In genomic region chr9:92292338-92293074, GRCh38 we compare ENCODE assay signal across 8 cellular contexts.
DNase-seq lines count a peak whose midpoint lies in the region; ATAC-seq and TF ChIP-seq lines count a peak whose summit lies in the region.

No MANE protein-coding gene starts in this region.

- DNase-seq in ELF-1 (ENCODE audit: low read depth, low spot score) (peak; percentile 24), MV-4-11 (lab: John Stamatoyannopoulos, UW) (peak; percentile 22), nephron progenitor cell (peak; percentile 50), NCI-H1436 (lab: John Stamatoyannopoulos, UW) (no peak)

- no peak overlapping the region for H3K27ac ChIP-seq in duodenal mucosa (ENCODE audit: low read depth, low read length)

- peaks cover 45% of the 10 kb centered on the region for H3K36me3 Mint-ChIP-seq in nephron progenitor cell (ENCODE audit: low read depth)

- H3K4me1 ChIP-seq in duodenal mucosa (ENCODE audit: control insufficient read depth in 1 of 2, insufficient read depth in 2 of 2, low read length in 2 of 2), result peaks cover 20 to 21% of the 10 kb centered on the region in 2 donors

- no peak for TF ChIP-seq CTCF in nephron progenitor cell (IDR thresholded peaks at IDR 0.05)

- peaks cover 11% of the 10 kb centered on the region for H3K9me3 Mint-ChIP-seq in nephron progenitor cell

- peaks cover 6 to 16% of the 10 kb centered on the region in 2 donors for H3K36me3 ChIP-seq in duodenal mucosa (ENCODE audit: control insufficient read depth in 1 of 2, insufficient read depth in 2 of 2, low read length in 2 of 2)

- H3K4me3 ChIP-seq in duodenal mucosa (ENCODE audit: low read depth in 1 of 2, low read length in 2 of 2), result peak overlapping the region; percentile 93 to 96

- peaks cover 57% of the 10 kb centered on the region for H3K4me1 Mint-ChIP-seq in nephron progenitor cell

- H3K27me3 Mint-ChIP-seq in nephron progenitor cell (ENCODE audit: low read depth, poor library complexity), result no peaks in the 10 kb centered on the region

- H3K4me3 Mint-ChIP-seq in nephron progenitor cell, result peak overlapping the region; percentile 92

- H3K9me3 ChIP-seq in duodenal mucosa (ENCODE audit: control insufficient read depth in 1 of 2, low read length in 2 of 2), result no peaks in the 10 kb centered on the region

- peak overlapping the region; percentile 72 to 83 for H3K9ac ChIP-seq in duodenal mucosa (ENCODE audit: low read depth in 1 of 2, low read length in 2 of 2)

- ATAC-seq in GM19023 (IDR thresholded peaks at IDR 0.05; ENCODE audit: unreplicated experiment) (no peak), HG03108 (IDR thresholded peaks at IDR 0.05; ENCODE audit: unreplicated experiment) (no peak), GM18511 (IDR thresholded peaks at IDR 0.05; ENCODE audit: unreplicated experiment) (no peak)

- no peaks in the 10 kb centered on the region for H3K27me3 ChIP-seq in duodenal mucosa (ENCODE audit: control insufficient read depth in 1 of 2, insufficient read depth in 2 of 2, low read length in 2 of 2)

- peak overlapping the region; percentile 80 for H3K27ac Mint-ChIP-seq in nephron progenitor cell
